Comparison of ENCODE assay signal across 18 cellular contexts in genomic region chr10:98463976-98464754, GRCh38. TPM values are rescaled to one million over a fixed set of nuclear protein-coding genes. Genes with fewer than 3 reads are reported as not detected.
DNase-seq lines count a peak whose midpoint lies in the region; ATAC-seq and TF ChIP-seq lines count a peak whose summit lies in the region.
"Had no signal": no experiment of that assay in that cellular context is flagged by ENCODE, and none has a peak within 500 bp of the region (broad histone marks: within the 10 kb centered on the region; RNA-seq: fewer than 3 reads in every experiment).

No MANE protein-coding gene starts in this region.

- no peaks in the 10 kb centered on the region for H3K36me3 Mint-ChIP-seq in activated CD8-positive, alpha-beta T cell treated with anti-CD3 and anti-CD28 coated beads for 36 hours (ENCODE audit: low read depth)
- H3K36me3 Mint-ChIP-seq in activated CD8-positive, alpha-beta T cell treated with anti-CD3 and anti-CD28 coated beads, Interleukin-2, amount 10 ng/mL, durations not matched to agents 7 days and 5 days (ENCODE audit: low read depth): no peaks in the 10 kb centered on the region

- WGBS in mesenchymal stem cell: 53% methylated on average over 7 of the region's 8 CpGs
- WGBS in psoas muscle, 3 donors: 65 to 74% (median 65%) methylated on average over 8 of the region's 8 CpGs

- H3K27me3 Mint-ChIP-seq in activated CD8-positive, alpha-beta T cell treated with anti-CD3 and anti-CD28 coated beads for 36 hours: peaks cover 8% of the 10 kb centered on the region
- peaks cover 8% of the 10 kb centered on the region for H3K27me3 Mint-ChIP-seq in activated CD8-positive, alpha-beta T cell treated with anti-CD3 and anti-CD28 coated beads, Interleukin-2, amount 10 ng/mL, durations not matched to agents 7 days and 5 days (ENCODE audit: low read depth)

- no peak for ATAC-seq in activated CD8-positive, alpha-beta T cell treated with anti-CD3 and anti-CD28 coated beads for 36 hours
- no peak for ATAC-seq in activated CD8-positive, alpha-beta T cell treated with anti-CD3 and anti-CD28 coated beads, Interleukin-2, amount 10 ng/mL, durations not matched to agents 7 days and 5 days
- no peak for ATAC-seq in psoas muscle

- H4K91ac ChIP-seq in mesenchymal stem cell (ENCODE audit: low read length): no peak overlapping the region

- CTCF ChIA-PET in activated CD8-positive, alpha-beta T cell treated with anti-CD3 and anti-CD28 coated beads for 36 hours (lab: Charles Lee): interaction anchor here (0.9 kb wide), 1 partner anchor 10 kb away, joined by 3 read pairs; no protein-coding TSS in a partner anchor
- CTCF ChIA-PET in activated CD8-positive, alpha-beta T cell treated with anti-CD3 and anti-CD28 coated beads, Interleukin-2, amount 10 ng/mL, durations not matched to agents 7 days and 5 days (lab: Charles Lee): no interaction called here

- peak overlapping the region in 1 of 2 experiments; percentile 38 for H3K4ac ChIP-seq in mesenchymal stem cell (ENCODE audit: low read depth in 1 of 2, low read length in 2 of 2)

- H3K23ac ChIP-seq in mesenchymal stem cell (ENCODE audit: low read length in 2 of 2): no peak overlapping the region

- H3K27me3 ChIP-seq in mesenchymal stem cell (ENCODE audit: control insufficient read depth in 1 of 2, insufficient read depth in 1 of 2, low read length in 2 of 2) (no peaks in the 10 kb centered on the region), psoas muscle (ENCODE audit: insufficient read depth in 3 of 3, low read length in 2 of 3) (no peaks in the 10 kb centered on the region)
- H3K27me3 ChIP-seq: Peyer's patch had no signal

- H4K8ac ChIP-seq in mesenchymal stem cell (ENCODE audit: low read length): peak overlapping the region; percentile 84

- peaks cover 9% of the 10 kb centered on the region for H3K4me1 Mint-ChIP-seq in activated CD8-positive, alpha-beta T cell treated with anti-CD3 and anti-CD28 coated beads for 36 hours (ENCODE audit: low read depth)
- H3K4me1 Mint-ChIP-seq in activated CD8-positive, alpha-beta T cell treated with anti-CD3 and anti-CD28 coated beads, Interleukin-2, amount 10 ng/mL, durations not matched to agents 7 days and 5 days (ENCODE audit: low read depth): peaks cover 9% of the 10 kb centered on the region

- H3K36me3 ChIP-seq in mesenchymal stem cell (ENCODE audit: control insufficient read depth in 1 of 2, insufficient read depth in 2 of 2, low read depth in 1 of 2, low read length in 2 of 2) (no peaks in the 10 kb centered on the region), psoas muscle (ENCODE audit: insufficient read depth in 1 of 2, low read depth in 1 of 2) (no peaks in the 10 kb centered on the region)
- H3K36me3 ChIP-seq: HAP-1, Peyer's patch had no signal

- no peak overlapping the region for H3K9ac ChIP-seq in mesenchymal stem cell (ENCODE audit: low read length)

- H2BK12ac ChIP-seq in mesenchymal stem cell (ENCODE audit: low read length in 2 of 2): peak overlapping the region; percentile 75 to 80

- H3K9me3 ChIP-seq in mesenchymal stem cell (ENCODE audit: control insufficient read depth, low read length) (no peaks in the 10 kb centered on the region), psoas muscle (no peaks in the 10 kb centered on the region)
- H3K9me3 ChIP-seq: Caco-2, HAP-1, Peyer's patch had no signal

- no peak overlapping the region for H2AFZ ChIP-seq in mesenchymal stem cell (ENCODE audit: low read depth, low read length)

- peak; percentile 16 for DNase-seq in activated CD8-positive, alpha-beta T cell treated with anti-CD3 and anti-CD28 coated beads for 36 hours
- no peak for DNase-seq in activated CD8-positive, alpha-beta T cell treated with anti-CD3 and anti-CD28 coated beads, Interleukin-2, amount 10 ng/mL, durations not matched to agents 7 days and 5 days
- DNase-seq in HUDEP-2 (lab: John Stamatoyannopoulos, UW; ENCODE audit: unreplicated experiment in 76 of 76) (peak in 49 of 76 experiments; percentile 8 to 70 (median 39)), UCSD-AML1 (lab: John Stamatoyannopoulos, UW; ENCODE audit: unreplicated experiment) (peak; percentile 20), mesenchymal stem cell (no peak), NCI-H1105 treated with DMSO at 0.1 percent for 48 hours (lab: John Stamatoyannopoulos, UW) (no peak), psoas muscle (no peak), NCI-H2107 treated with DMSO at 0.1 percent for 48 hours (lab: John Stamatoyannopoulos, UW; ENCODE audit: unreplicated experiment) (no peak)
- DNase-seq: Caco-2, NCI-H1105, NCI-H1930, NCI-H510A, NCI-H82, Peyer's patch, Right ventricle myocardium superior had no signal

- H3K4me1 ChIP-seq in mesenchymal stem cell (ENCODE audit: control insufficient read depth, insufficient read depth, low read depth, low read length): peaks cover 9% of the 10 kb centered on the region
- H3K4me1 ChIP-seq in psoas muscle: peaks cover 10% of the 10 kb centered on the region
- H3K4me1 ChIP-seq: Peyer's patch had no signal

- H2BK120ac ChIP-seq in mesenchymal stem cell (ENCODE audit: low read depth, low read length): no peak overlapping the region

- no peak overlapping the region for H2BK15ac ChIP-seq in mesenchymal stem cell (ENCODE audit: low read depth, poor library complexity, severe bottlenecking)

- no peak overlapping the region for H3K4me2 ChIP-seq in mesenchymal stem cell (ENCODE audit: low read length, poor library complexity, severe bottlenecking)

- POLR2A ChIA-PET in activated CD8-positive, alpha-beta T cell treated with anti-CD3 and anti-CD28 coated beads for 36 hours (lab: Charles Lee): no interaction called here
- POLR2A ChIA-PET in activated CD8-positive, alpha-beta T cell treated with anti-CD3 and anti-CD28 coated beads, Interleukin-2, amount 10 ng/mL, durations not matched to agents 7 days and 5 days (lab: Charles Lee): no interaction called here

- intact Hi-C loops in activated CD8-positive, alpha-beta T cell treated with anti-CD3 and anti-CD28 coated beads for 36 hours (cut with micrococcal nuclease): no loop called here
- intact Hi-C loops in psoas muscle (cut with DNase I): no loop called here

- no peak overlapping the region for H3K4me3 Mint-ChIP-seq in activated CD8-positive, alpha-beta T cell treated with anti-CD3 and anti-CD28 coated beads for 36 hours
- no peak overlapping the region for H3K4me3 Mint-ChIP-seq in activated CD8-positive, alpha-beta T cell treated with anti-CD3 and anti-CD28 coated beads, Interleukin-2, amount 10 ng/mL, durations not matched to agents 7 days and 5 days

- H3K4me3 ChIP-seq in mesenchymal stem cell (ENCODE audit: insufficient read depth in 1 of 2, low read depth in 1 of 2, low read length in 2 of 2) (no peak overlapping the region), psoas muscle (no peak overlapping the region)
- H3K4me3 ChIP-seq: HAP-1, Peyer's patch had no signal

- TF ChIP-seq CTCF in activated CD8-positive, alpha-beta T cell treated with anti-CD3 and anti-CD28 coated beads for 36 hours (IDR thresholded peaks at IDR 0.05): no peak
- no peak for TF ChIP-seq CTCF in psoas muscle (IDR thresholded peaks at IDR 0.05)

- H3K18ac ChIP-seq in mesenchymal stem cell (ENCODE audit: low read depth in 1 of 2, low read length in 2 of 2): peak overlapping the region in 1 of 2 experiments; percentile 30

- H3K27ac ChIP-seq in mesenchymal stem cell (ENCODE audit: low read length, poor library complexity, severe bottlenecking) (no peak overlapping the region), psoas muscle (no peak overlapping the region)
- H3K27ac ChIP-seq: C4-2B, Peyer's patch had no signal

- H3K27ac Mint-ChIP-seq in activated CD8-positive, alpha-beta T cell treated with anti-CD3 and anti-CD28 coated beads for 36 hours: no peak overlapping the region
- no peak overlapping the region for H3K27ac Mint-ChIP-seq in activated CD8-positive, alpha-beta T cell treated with anti-CD3 and anti-CD28 coated beads, Interleukin-2, amount 10 ng/mL, durations not matched to agents 7 days and 5 days

- H2AK5ac ChIP-seq in mesenchymal stem cell (ENCODE audit: low read length, severe bottlenecking): no peak overlapping the region

- H2BK5ac ChIP-seq in mesenchymal stem cell (ENCODE audit: low read depth, low read length, poor library complexity, severe bottlenecking): no peak overlapping the region

- H3K14ac ChIP-seq in mesenchymal stem cell (ENCODE audit: low read length in 2 of 2): no peak overlapping the region

- no peaks in the 10 kb centered on the region for H3K79me1 ChIP-seq in mesenchymal stem cell (replicated peaks; ENCODE audit: low read length, poor library complexity, severe bottlenecking)

- no peaks in the 10 kb centered on the region for H3K9me3 Mint-ChIP-seq in activated CD8-positive, alpha-beta T cell treated with anti-CD3 and anti-CD28 coated beads for 36 hours
- no peaks in the 10 kb centered on the region for H3K9me3 Mint-ChIP-seq in activated CD8-positive, alpha-beta T cell treated with anti-CD3 and anti-CD28 coated beads, Interleukin-2, amount 10 ng/mL, durations not matched to agents 7 days and 5 days (ENCODE audit: insufficient read depth)

RNA-seq across cellular contexts. Expression of gene HPS1, which starts 17.4 kb away (rescaled TPM):
- total RNA-seq in activated CD8-positive, alpha-beta T cell treated with anti-CD3 and anti-CD28 coated beads for 36 hours: 10 to 100 TPM; 51.9 to 52.1 TPM
- total RNA-seq in activated CD8-positive, alpha-beta T cell treated with anti-CD3 and anti-CD28 coated beads, Interleukin-2, amount 10 ng/mL, durations not matched to agents 7 days and 5 days: 10 to 100 TPM; 85.2 to 91.9 TPM
- polyA plus RNA-seq in mesenchymal stem cell (2013, experiment 1 of 2): 68.1 TPM
- polyA plus RNA-seq in mesenchymal stem cell (2013, experiment 2 of 2): 67.1 TPM
- 10 to 100 TPM; 11.5 to 17.7 (median 16.0) TPM for total RNA-seq in psoas muscle
- polyA plus RNA-seq in psoas muscle: 10 to 100 TPM; 11.6 to 29.1 (median 12.2) TPM

RNA-seq across cellular contexts. Expression of gene PYROXD2, which starts 49.2 kb away (rescaled TPM):
- total RNA-seq in activated CD8-positive, alpha-beta T cell treated with anti-CD3 and anti-CD28 coated beads for 36 hours: 1 to 10 TPM; 5.3 to 6.2 TPM
- total RNA-seq in activated CD8-positive, alpha-beta T cell treated with anti-CD3 and anti-CD28 coated beads, Interleukin-2, amount 10 ng/mL, durations not matched to agents 7 days and 5 days: 1 to 10 TPM; 8.3 to 9.3 TPM
- 4.8 TPM for polyA plus RNA-seq in mesenchymal stem cell (2013, experiment 1 of 2)
- polyA plus RNA-seq in mesenchymal stem cell (2013, experiment 2 of 2): 5.4 TPM
- 10 to 100 TPM in 1 of 4 donors, 1 to 10 TPM in 3; 1.7 to 13.2 (median 3.8) TPM for total RNA-seq in psoas muscle
- polyA plus RNA-seq in psoas muscle: 1 to 10 TPM in 2 of 3 donors, under 1 TPM in 1; 0.46 to 1.6 (median 1.2) TPM
- total RNA-seq: G401 had no signal

Comparison
In these comparisons a context has a peak if more than half of its experiments do, and no peak if none do; other contexts are left out.
1. DNase-seq: peak in activated CD8-positive, alpha-beta T cell treated with anti-CD3 and anti-CD28 coated beads for 36 hours (single experiment), HUDEP-2 (49 of 76) and UCSD-AML1 (single experiment); none in activated CD8-positive, alpha-beta T cell treated with anti-CD3 and anti-CD28 coated beads, Interleukin-2, amount 10 ng/mL, durations not matched to agents 7 days and 5 days (single experiment), mesenchymal stem cell (single experiment), NCI-H1105 treated with DMSO at 0.1 percent for 48 hours (single experiment), psoas muscle (0 of 2) and NCI-H2107 treated with DMSO at 0.1 percent for 48 hours (single experiment).